In the genomic region with DNA sequence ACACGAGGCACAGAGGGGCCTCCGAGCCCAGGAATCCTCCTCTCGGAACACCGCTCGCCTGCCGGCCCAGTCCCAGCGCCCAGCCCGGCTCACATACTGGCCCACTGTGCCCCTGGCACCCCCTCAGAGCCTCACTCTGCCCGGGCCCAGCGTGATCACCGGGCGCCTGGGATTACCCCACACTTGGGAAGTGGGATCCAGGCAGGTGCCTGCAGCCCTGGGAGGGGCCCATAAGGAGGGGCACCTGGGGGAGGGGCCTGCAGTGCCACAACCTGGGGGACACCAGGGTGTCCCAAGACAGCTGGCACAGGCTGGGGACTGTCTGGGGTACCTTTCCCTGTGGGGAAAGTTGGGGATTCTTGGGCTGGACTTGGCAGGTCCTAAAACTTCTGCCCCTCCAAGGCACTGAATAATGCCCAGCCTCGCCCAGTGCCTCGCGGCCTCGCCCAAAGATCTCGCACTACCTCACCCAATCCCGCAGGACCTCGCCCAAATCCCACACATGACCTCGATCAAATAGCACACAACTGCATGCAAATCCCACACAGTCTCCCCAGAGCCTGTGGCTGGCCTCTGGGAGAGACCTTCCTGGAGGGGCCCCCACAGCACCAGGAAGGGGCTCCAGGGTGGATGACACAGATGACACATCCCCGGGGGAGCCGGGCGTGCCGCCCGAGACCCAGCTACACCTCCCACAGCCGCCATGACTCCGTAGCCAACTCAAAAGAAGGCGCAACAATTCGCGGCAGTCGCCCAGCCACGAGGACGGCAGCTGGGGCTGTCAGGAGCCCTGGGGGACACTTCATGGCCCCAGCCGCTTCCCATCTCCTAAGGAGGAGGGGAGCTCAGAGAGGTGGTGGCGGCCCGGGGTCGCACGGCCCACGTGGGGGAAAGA, we compare ENCODE assay signal across 1 cellular context.
TF ChIP-seq lines count a peak whose summit lies in the region.

No MANE protein-coding gene starts in this region.

TF ChIP-seq in SK-N-SH, 30 proteins besides CTCF, POLR2A, EP300 and RAD21:
- TF ChIP-seq NFIC (IDR thresholded peaks at IDR 0.05; ENCODE audit: borderline replicate concordance) = no peak
- TF ChIP-seq CHD2 (IDR thresholded peaks at IDR 0.05; ENCODE audit: low read length, partially characterized antibody) = no peak
- TF ChIP-seq SIN3A (IDR thresholded peaks at IDR 0.05; ENCODE audit: borderline replicate concordance, low read depth, low read length) = no peak
- TF ChIP-seq, protein P1, sequence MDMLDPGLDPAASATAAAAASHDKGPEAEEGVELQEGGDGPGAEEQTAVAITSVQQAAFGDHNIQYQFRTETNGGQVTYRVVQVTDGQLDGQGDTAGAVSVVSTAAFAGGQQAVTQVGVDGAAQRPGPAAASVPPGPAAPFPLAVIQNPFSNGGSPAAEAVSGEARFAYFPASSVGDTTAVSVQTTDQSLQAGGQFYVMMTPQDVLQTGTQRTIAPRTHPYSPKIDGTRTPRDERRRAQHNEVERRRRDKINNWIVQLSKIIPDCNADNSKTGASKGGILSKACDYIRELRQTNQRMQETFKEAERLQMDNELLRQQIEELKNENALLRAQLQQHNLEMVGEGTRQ (IDR thresholded peaks at IDR 0.05; ENCODE audit: borderline replicate concordance, low read depth, low read length) = no peak
- TF ChIP-seq JUND (IDR thresholded peaks at IDR 0.05) = no peak
- TF ChIP-seq ZBTB33 (IDR thresholded peaks at IDR 0.05; ENCODE audit: borderline replicate concordance, low read depth) = no peak
- TF ChIP-seq FOXJ3 (CRISPR knock-in tag; IDR thresholded peaks at IDR 0.05) = no peak
- TF ChIP-seq POLR2AphosphoS5 (IDR thresholded peaks at IDR 0.05; ENCODE audit: low read depth, low read length) = no peak
- no peak for TF ChIP-seq ELF1 (IDR thresholded peaks at IDR 0.05)
- no peak for TF ChIP-seq RFX5 (IDR thresholded peaks at IDR 0.05; ENCODE audit: low read length)
